1 cellular context compared by ENCODE assay signal in genomic region chr5:134020188-134020587, GRCh38.
TF ChIP-seq lines count a peak whose summit lies in the region.

No MANE protein-coding gene starts in this region.

TF ChIP-seq in liver, 16 proteins besides CTCF, POLR2A, EP300 and RAD21 (continued from another document):
- TF ChIP-seq FOXA2 (IDR thresholded peaks at IDR 0.05) (peak; percentile 33), EGR1 (IDR thresholded peaks at IDR 0.05; ENCODE audit: low read depth in 2 of 2) (peak in 1 of 2 donors; percentile 63), GABPA (IDR thresholded peaks at IDR 0.05 in 1 of 2, conservative IDR thresholded peaks at IDR 0.05 in 1 of 2) (no peak), ATF3 (IDR thresholded peaks at IDR 0.05) (no peak), HNF4G (IDR thresholded peaks at IDR 0.05) (peak; percentile 47), JUND (IDR thresholded peaks at IDR 0.05) (peak in 1 of 2 donors; percentile 31), MAX (IDR thresholded peaks at IDR 0.05) (peak; percentile 11), SP1 (IDR thresholded peaks at IDR 0.05) (peak; percentile 96)
TF ChIP-seq in liver: peak in this region for 10.
